ENCODE assay signal across 11 cellular contexts in genomic region chr2:217790681-217791392, GRCh38.
DNase-seq lines count a peak whose midpoint lies in the region; ATAC-seq, FAIRE-seq and TF ChIP-seq lines count a peak whose summit lies in the region.
"Had no signal": no experiment of that assay in that cellular context is flagged by ENCODE, and none has a peak within 500 bp of the region (broad histone marks: within the 10 kb centered on the region; RNA-seq: fewer than 3 reads in every experiment).

No MANE protein-coding gene starts in this region.

- peak overlapping the region; percentile 77 for H3K4me3 Mint-ChIP-seq in activated CD4-positive, alpha-beta T cell treated with anti-CD3 and anti-CD28 coated beads, Interleukin-2, amount 10 ng/mL, durations not matched to agents 7 days and 5 days
- H3K4me3 Mint-ChIP-seq in activated CD8-positive, alpha-beta memory T cell treated with anti-CD3 and anti-CD28 coated beads, Interleukin-2, amount 10 ng/mL, durations not matched to agents 7 days and 5 days: peak overlapping the region; percentile 73

- FAIRE-seq in D721Med (lab: Jason Lieb, UNC) (no peak), kidney (lab: Jason Lieb, UNC) (no peak)
- FAIRE-seq: colon, pancreas had no signal

- no peak for TF ChIP-seq CTCF in thoracic aorta (IDR thresholded peaks at IDR 0.05)
- no peak for TF ChIP-seq CTCF in D721Med (IDR thresholded peaks at IDR 0.05; ENCODE audit: insufficient read depth, missing control alignments)
- no peak for TF ChIP-seq CTCF in kidney (IDR thresholded peaks at IDR 0.05; ENCODE audit: borderline replicate concordance, extremely low read depth, insufficient read depth)

- peaks cover 0 to 26% of the 10 kb centered on the region in 2 donors for H3K4me1 ChIP-seq in thoracic aorta (ENCODE audit: control insufficient read depth in 1 of 2, low read depth in 2 of 2)
- peaks cover 0 to 10% of the 10 kb centered on the region in 2 donors for H3K4me1 ChIP-seq in kidney (ENCODE audit: control insufficient read depth in 1 of 2, insufficient read depth in 1 of 2, low read depth in 1 of 2, low read length in 2 of 2)

- H3K4me3 ChIP-seq in thoracic aorta (no peak overlapping the region), kidney (ENCODE audit: low read length in 2 of 2) (no peak overlapping the region)
- H3K4me3 ChIP-seq: pancreas had no signal

- intact Hi-C loops in head of caudate nucleus (cut with DNase I) (loop anchor here (5.0 kb wide), 1 partner anchor 196 kb away; no protein-coding TSS in a partner anchor), kidney (cut with DNase I) (loop anchor here (10.0 kb wide), 1 partner anchor 94 kb away; no protein-coding TSS in a partner anchor)

- no peaks in the 10 kb centered on the region for H3K27me3 Mint-ChIP-seq in activated CD4-positive, alpha-beta T cell treated with anti-CD3 and anti-CD28 coated beads, Interleukin-2, amount 10 ng/mL, durations not matched to agents 7 days and 5 days
- H3K27me3 Mint-ChIP-seq in activated CD8-positive, alpha-beta memory T cell treated with anti-CD3 and anti-CD28 coated beads, Interleukin-2, amount 10 ng/mL, durations not matched to agents 7 days and 5 days: no peaks in the 10 kb centered on the region

- H3K36me3 ChIP-seq in thoracic aorta (peaks cover 24% of the 10 kb centered on the region), kidney (ENCODE audit: control insufficient read depth in 1 of 2, insufficient read depth in 2 of 2, low read length in 2 of 2) (peaks cover 6 to 10% of the 10 kb centered on the region in 2 donors)
- H3K36me3 ChIP-seq: pancreas had no signal

- peak overlapping the region; percentile 59 for H3K27ac Mint-ChIP-seq in activated CD4-positive, alpha-beta T cell treated with anti-CD3 and anti-CD28 coated beads, Interleukin-2, amount 10 ng/mL, durations not matched to agents 7 days and 5 days
- peak overlapping the region; percentile 60 for H3K27ac Mint-ChIP-seq in activated CD8-positive, alpha-beta memory T cell treated with anti-CD3 and anti-CD28 coated beads, Interleukin-2, amount 10 ng/mL, durations not matched to agents 7 days and 5 days

- no peaks in the 10 kb centered on the region for H3K9me3 Mint-ChIP-seq in activated CD4-positive, alpha-beta T cell treated with anti-CD3 and anti-CD28 coated beads, Interleukin-2, amount 10 ng/mL, durations not matched to agents 7 days and 5 days
- H3K9me3 Mint-ChIP-seq in activated CD8-positive, alpha-beta memory T cell treated with anti-CD3 and anti-CD28 coated beads, Interleukin-2, amount 10 ng/mL, durations not matched to agents 7 days and 5 days (ENCODE audit: low read depth): no peaks in the 10 kb centered on the region

- peak; percentile 8 for ATAC-seq in activated CD8-positive, alpha-beta memory T cell treated with anti-CD3 and anti-CD28 coated beads, Interleukin-2, amount 10 ng/mL, durations not matched to agents 7 days and 5 days
- ATAC-seq in thoracic aorta (ENCODE audit: insufficient number of reproducible peaks, low FRiP score, low read depth): no peak
- ATAC-seq in GM18861 (IDR thresholded peaks at IDR 0.05; ENCODE audit: unreplicated experiment): no peak

- CTCF ChIA-PET in activated CD4-positive, alpha-beta T cell treated with anti-CD3 and anti-CD28 coated beads, Interleukin-2, amount 10 ng/mL, durations not matched to agents 7 days and 5 days (lab: Charles Lee): interaction anchor here (0.6 to 4.0 kb wide), 6 partner anchors 13 to 283 kb away, joined by 3 to 13 read pairs (median 8); no protein-coding TSS in a partner anchor
- CTCF ChIA-PET in activated CD8-positive, alpha-beta memory T cell treated with anti-CD3 and anti-CD28 coated beads, Interleukin-2, amount 10 ng/mL, durations not matched to agents 7 days and 5 days (lab: Charles Lee): interaction anchor here (0.6 to 9.3 kb wide), 10 partner anchors 9 to 1791 kb away, joined by 3 to 156 read pairs (median 9); partner anchors contain the start of gene RUFY4

- H3K27me3 ChIP-seq in thoracic aorta (replicated peaks; ENCODE audit: insufficient read depth): no peaks in the 10 kb centered on the region
- H3K27me3 ChIP-seq: pancreas had no signal

- no peak for DNase-seq in activated CD4-positive, alpha-beta T cell treated with anti-CD3 and anti-CD28 coated beads, Interleukin-2, amount 10 ng/mL, durations not matched to agents 7 days and 5 days
- no peak for DNase-seq in activated CD4-positive, alpha-beta T cell treated with anti-CD3 and anti-CD28 coated beads, Interleukin-2, amount 50 U/mL, for 1 hour
- peak; percentile 28 for DNase-seq in activated CD8-positive, alpha-beta memory T cell treated with anti-CD3 and anti-CD28 coated beads, Interleukin-2, amount 10 ng/mL, durations not matched to agents 7 days and 5 days
- DNase-seq in head of caudate nucleus (peak in 33 of 42 donors; percentile 21 to 94 (median 68)), thoracic aorta (ENCODE audit: low spot score) (no peak), D721Med (ENCODE audit: insufficient read length, low spot score) (no peak), kidney (no peak)

- H3K9ac ChIP-seq in kidney (ENCODE audit: low read length in 2 of 2): no peak overlapping the region

- POLR2A ChIA-PET in activated CD4-positive, alpha-beta T cell treated with anti-CD3 and anti-CD28 coated beads, Interleukin-2, amount 10 ng/mL, durations not matched to agents 7 days and 5 days (lab: Charles Lee): no interaction called here

- H3K9me3 ChIP-seq in thoracic aorta (no peaks in the 10 kb centered on the region), kidney (ENCODE audit: control insufficient read depth in 1 of 2, low read length in 2 of 2) (no peaks in the 10 kb centered on the region)
- H3K9me3 ChIP-seq: pancreas had no signal

- H3K4me1 Mint-ChIP-seq in activated CD4-positive, alpha-beta T cell treated with anti-CD3 and anti-CD28 coated beads, Interleukin-2, amount 10 ng/mL, durations not matched to agents 7 days and 5 days: peaks cover 23% of the 10 kb centered on the region
- H3K4me1 Mint-ChIP-seq in activated CD8-positive, alpha-beta memory T cell treated with anti-CD3 and anti-CD28 coated beads, Interleukin-2, amount 10 ng/mL, durations not matched to agents 7 days and 5 days: peaks cover 16% of the 10 kb centered on the region

- H3K27ac ChIP-seq in thoracic aorta (peak overlapping the region; percentile 19 to 58), kidney (ENCODE audit: low read depth in 2 of 2, low read length in 2 of 2) (no peak overlapping the region)
- H3K27ac ChIP-seq: C4-2B had no signal

- H3K36me3 Mint-ChIP-seq in activated CD4-positive, alpha-beta T cell treated with anti-CD3 and anti-CD28 coated beads, Interleukin-2, amount 10 ng/mL, durations not matched to agents 7 days and 5 days (ENCODE audit: low read depth): no peaks in the 10 kb centered on the region
- H3K36me3 Mint-ChIP-seq in activated CD8-positive, alpha-beta memory T cell treated with anti-CD3 and anti-CD28 coated beads, Interleukin-2, amount 10 ng/mL, durations not matched to agents 7 days and 5 days: no peaks in the 10 kb centered on the region

Comparison
In these comparisons a context has a peak if more than half of its experiments do, and no peak if none do; other contexts are left out.
1. DNase-seq: peak in activated CD8-positive, alpha-beta memory T cell treated with anti-CD3 and anti-CD28 coated beads, Interleukin-2, amount 10 ng/mL, durations not matched to agents 7 days and 5 days (single experiment) and head of caudate nucleus (33 of 42); none in activated CD4-positive, alpha-beta T cell treated with anti-CD3 and anti-CD28 coated beads, Interleukin-2, amount 10 ng/mL, durations not matched to agents 7 days and 5 days (single experiment), activated CD4-positive, alpha-beta T cell treated with anti-CD3 and anti-CD28 coated beads, Interleukin-2, amount 50 U/mL, for 1 hour (single experiment), thoracic aorta (single experiment), D721Med (single experiment) and kidney (single experiment).
2. H3K27ac ChIP-seq: peak in thoracic aorta (2 of 2); none in kidney (0 of 2).